In genomic region chr6:113281014-113281810, GRCh38 we compare ENCODE assay signal across 16 cellular contexts.
DNase-seq lines count a peak whose midpoint lies in the region; ATAC-seq, FAIRE-seq and TF ChIP-seq lines count a peak whose summit lies in the region.
"Had no signal": no experiment of that assay in that cellular context is flagged by ENCODE, and none has a peak within 500 bp of the region (broad histone marks: within the 10 kb centered on the region; RNA-seq: fewer than 3 reads in every experiment).

No MANE protein-coding gene starts in this region.

- no peak for FAIRE-seq in astrocyte (lab: Jason Lieb, UNC)
- FAIRE-seq: GM18507 had no signal

- H3K4me1 Mint-ChIP-seq in astrocyte (ENCODE audit: low read depth, unreplicated experiment) (peaks cover 9% of the 10 kb centered on the region), memory B cell (no peaks in the 10 kb centered on the region)
- no peaks in the 10 kb centered on the region for H3K4me1 Mint-ChIP-seq in activated naive CD4-positive, alpha-beta T cell treated with anti-CD3 and anti-CD28 coated beads, Interleukin-2, amount 10 ng/mL, durations not matched to agents 7 days and 5 days
- H3K4me1 Mint-ChIP-seq in CD8-positive, alpha-beta T cell (ENCODE audit: low read depth) = no peaks in the 10 kb centered on the region
- H3K4me1 Mint-ChIP-seq: activated CD4-positive, alpha-beta T cell treated with anti-CD3 and anti-CD28 coated beads for 36 hours had no signal

- H3K27ac ChIP-seq in astrocyte (ENCODE audit: low read depth, low read length) = no peak overlapping the region
- H3K27ac ChIP-seq in CD8-positive, alpha-beta T cell (ENCODE audit: low read depth, low read length) = no peak overlapping the region
- H3K27ac ChIP-seq: heart right ventricle had no signal

- no peaks in the 10 kb centered on the region for H4K20me1 ChIP-seq in astrocyte (ENCODE audit: insufficient read depth, low read length)

- H3K4me2 ChIP-seq in astrocyte (ENCODE audit: low read length) = no peak overlapping the region

- DNase-seq in AG10803 (ENCODE audit: low read depth) (peak; percentile 70), astrocyte (ENCODE audit: low read depth) (peak; percentile 12), memory B cell (ENCODE audit: low spot score in 2 of 2) (no peak), GDM1 (lab: John Stamatoyannopoulos, UW) (no peak)
- DNase-seq in activated naive CD4-positive, alpha-beta T cell treated with anti-CD3 and anti-CD28 coated beads, Interleukin-2, amount 10 ng/mL, durations not matched to agents 7 days and 5 days = no peak
- no peak for DNase-seq in activated T-cell treated with anti-CD3 and anti-CD28 coated beads, Interleukin-2, amount 50 U/mL, for 1 hour
- DNase-seq in CD8-positive, alpha-beta T cell = no peak
- DNase-seq: activated CD4-positive, alpha-beta T cell treated with anti-CD3 and anti-CD28 coated beads for 36 hours; AML-193; aorta; DMS79 treated with DMSO at 0.1 percent for 48 hours; effector memory CD8-positive, alpha-beta T cell; heart right ventricle; NCI-H2171 had no signal

- H3K4me3 Mint-ChIP-seq in astrocyte (ENCODE audit: unreplicated experiment) = no peak overlapping the region
- no peak overlapping the region for H3K4me3 Mint-ChIP-seq in memory B cell
- no peak overlapping the region for H3K4me3 Mint-ChIP-seq in activated naive CD4-positive, alpha-beta T cell treated with anti-CD3 and anti-CD28 coated beads, Interleukin-2, amount 10 ng/mL, durations not matched to agents 7 days and 5 days
- H3K4me3 Mint-ChIP-seq in CD8-positive, alpha-beta T cell = no peak overlapping the region
- H3K4me3 Mint-ChIP-seq: activated CD4-positive, alpha-beta T cell treated with anti-CD3 and anti-CD28 coated beads for 36 hours; effector memory CD8-positive, alpha-beta T cell had no signal

- H3K4me3 ChIP-seq in AG10803 (ENCODE audit: low read length) = no peak overlapping the region
- H3K4me3 ChIP-seq in astrocyte (ENCODE audit: insufficient read depth, low read depth, low read length) = no peak overlapping the region
- no peak overlapping the region for H3K4me3 ChIP-seq in CD8-positive, alpha-beta T cell (ENCODE audit: low read depth, low read length)
- H3K4me3 ChIP-seq: heart right ventricle had no signal

- ATAC-seq in HG02798 (IDR thresholded peaks at IDR 0.05; ENCODE audit: poor library complexity, unreplicated experiment) (peak; percentile 70), memory B cell (ENCODE audit: low read depth) (peak; percentile 26)
- no peak for ATAC-seq in CD8-positive, alpha-beta T cell
- ATAC-seq: activated CD4-positive, alpha-beta T cell treated with anti-CD3 and anti-CD28 coated beads for 36 hours; effector memory CD8-positive, alpha-beta T cell; heart right ventricle had no signal

- H3K9me3 Mint-ChIP-seq in astrocyte (ENCODE audit: unreplicated experiment) (peaks cover 3% of the 10 kb centered on the region), memory B cell (peaks cover 3% of the 10 kb centered on the region)
- H3K9me3 Mint-ChIP-seq in activated naive CD4-positive, alpha-beta T cell treated with anti-CD3 and anti-CD28 coated beads, Interleukin-2, amount 10 ng/mL, durations not matched to agents 7 days and 5 days = no peaks in the 10 kb centered on the region
- peaks cover 5% of the 10 kb centered on the region for H3K9me3 Mint-ChIP-seq in CD8-positive, alpha-beta T cell

- intact Hi-C loops in CD8-positive, alpha-beta T cell (cut with DNase I, micrococcal nuclease) = no loop called here

- H3K4me1 ChIP-seq in astrocyte (ENCODE audit: insufficient read depth, low read length) = peaks cover 5% of the 10 kb centered on the region
- H3K4me1 ChIP-seq in CD8-positive, alpha-beta T cell (ENCODE audit: insufficient read depth, low read length) = no peaks in the 10 kb centered on the region

- H2AFZ ChIP-seq in astrocyte (ENCODE audit: low read depth, low read length) = no peak overlapping the region

- H3K36me3 Mint-ChIP-seq in astrocyte (ENCODE audit: low read depth, unreplicated experiment) = no peaks in the 10 kb centered on the region
- peaks cover under 1% of the 10 kb centered on the region for H3K36me3 Mint-ChIP-seq in memory B cell
- H3K36me3 Mint-ChIP-seq in activated naive CD4-positive, alpha-beta T cell treated with anti-CD3 and anti-CD28 coated beads, Interleukin-2, amount 10 ng/mL, durations not matched to agents 7 days and 5 days = no peaks in the 10 kb centered on the region
- no peaks in the 10 kb centered on the region for H3K36me3 Mint-ChIP-seq in CD8-positive, alpha-beta T cell

- POLR2A ChIA-PET in CD8-positive, alpha-beta T cell (lab: Charles Lee) = no interaction called here

- no peaks in the 10 kb centered on the region for H3K27me3 ChIP-seq in astrocyte (ENCODE audit: insufficient read depth, low read length)
- no peaks in the 10 kb centered on the region for H3K27me3 ChIP-seq in CD8-positive, alpha-beta T cell (ENCODE audit: insufficient read depth, low read length)
- H3K27me3 ChIP-seq: heart right ventricle had no signal

- H3K9me3 ChIP-seq in astrocyte (ENCODE audit: insufficient read depth, low read depth, low read length) = no peaks in the 10 kb centered on the region
- no peaks in the 10 kb centered on the region for H3K9me3 ChIP-seq in CD8-positive, alpha-beta T cell (ENCODE audit: low read length)

- H3K27ac Mint-ChIP-seq in astrocyte (ENCODE audit: unreplicated experiment) = no peak overlapping the region
- H3K27ac Mint-ChIP-seq in memory B cell = no peak overlapping the region
- no peak overlapping the region for H3K27ac Mint-ChIP-seq in activated naive CD4-positive, alpha-beta T cell treated with anti-CD3 and anti-CD28 coated beads, Interleukin-2, amount 10 ng/mL, durations not matched to agents 7 days and 5 days
- H3K27ac Mint-ChIP-seq in CD8-positive, alpha-beta T cell = no peak overlapping the region
- H3K27ac Mint-ChIP-seq: activated CD4-positive, alpha-beta T cell treated with anti-CD3 and anti-CD28 coated beads for 36 hours; effector memory CD8-positive, alpha-beta T cell had no signal

- no peaks in the 10 kb centered on the region for H3K27me3 Mint-ChIP-seq in astrocyte (ENCODE audit: low read depth, unreplicated experiment)
- H3K27me3 Mint-ChIP-seq in memory B cell = no peaks in the 10 kb centered on the region
- no peaks in the 10 kb centered on the region for H3K27me3 Mint-ChIP-seq in activated naive CD4-positive, alpha-beta T cell treated with anti-CD3 and anti-CD28 coated beads, Interleukin-2, amount 10 ng/mL, durations not matched to agents 7 days and 5 days
- no peaks in the 10 kb centered on the region for H3K27me3 Mint-ChIP-seq in CD8-positive, alpha-beta T cell (ENCODE audit: low read depth)
- H3K27me3 Mint-ChIP-seq: effector memory CD8-positive, alpha-beta T cell had no signal

- no peaks in the 10 kb centered on the region for H3K36me3 ChIP-seq in astrocyte (ENCODE audit: insufficient read depth, low read length)
- no peaks in the 10 kb centered on the region for H3K36me3 ChIP-seq in CD8-positive, alpha-beta T cell (ENCODE audit: insufficient read depth, low read length)
- H3K36me3 ChIP-seq: heart right ventricle had no signal

- H3K79me2 ChIP-seq in astrocyte (ENCODE audit: insufficient read depth, low read length) = no peaks in the 10 kb centered on the region

- CTCF ChIA-PET in activated naive CD4-positive, alpha-beta T cell treated with anti-CD3 and anti-CD28 coated beads, Interleukin-2, amount 10 ng/mL, durations not matched to agents 7 days and 5 days (lab: Charles Lee) = no interaction called here
- CTCF ChIA-PET in CD8-positive, alpha-beta T cell (lab: Charles Lee) = no interaction called here

- TF ChIP-seq CTCF in AG10803 (conservative IDR thresholded peaks at IDR 0.05; ENCODE audit: low read length) (no peak), astrocyte (IDR thresholded peaks at IDR 0.05; ENCODE audit: insufficient read depth, low read depth, low read length) (no peak)
- no peak for TF ChIP-seq CTCF in CD8-positive, alpha-beta T cell (IDR thresholded peaks at IDR 0.05)

- H3K9ac ChIP-seq in astrocyte (ENCODE audit: low read length) = no peak overlapping the region

Comparison
In these comparisons a context has a peak if more than half of its experiments do, and no peak if none do; other contexts are left out.
1. DNase-seq: peak in AG10803 (single experiment) and astrocyte (single experiment); none in memory B cell (0 of 2), GDM1 (single experiment), activated naive CD4-positive, alpha-beta T cell treated with anti-CD3 and anti-CD28 coated beads, Interleukin-2, amount 10 ng/mL, durations not matched to agents 7 days and 5 days (single experiment), activated T-cell treated with anti-CD3 and anti-CD28 coated beads, Interleukin-2, amount 50 U/mL, for 1 hour (single experiment) and CD8-positive, alpha-beta T cell (0 of 7).